Comparison of ENCODE assay signal across 30 cellular contexts in the genomic region with DNA sequence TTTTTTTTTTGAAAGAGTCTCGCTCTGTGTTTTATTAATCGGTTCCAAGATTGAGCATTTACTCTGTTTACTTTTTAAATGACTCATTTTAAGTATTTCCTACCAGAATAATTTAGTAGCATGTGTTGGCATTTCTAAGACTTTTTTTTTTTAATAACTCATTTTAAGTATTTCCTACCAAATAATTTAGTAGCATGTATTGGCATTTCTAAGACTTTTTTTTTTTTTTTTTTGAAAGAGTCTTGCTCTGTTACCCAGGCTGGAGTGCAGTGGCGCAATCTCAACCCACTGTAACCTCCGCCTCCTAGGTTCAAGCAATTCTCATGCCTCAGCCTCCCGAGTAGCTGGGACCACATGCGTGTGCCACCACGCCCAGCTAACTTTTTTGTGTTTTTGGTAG. TPM values are rescaled to one million over a fixed set of nuclear protein-coding genes. Genes with fewer than 3 reads are reported as not detected.
DNase-seq lines count a peak whose midpoint lies in the region; ATAC-seq, FAIRE-seq and TF ChIP-seq lines count a peak whose summit lies in the region.
"Had no signal": no experiment of that assay in that cellular context is flagged by ENCODE, and none has a peak within 500 bp of the region (broad histone marks: within the 10 kb centered on the region; RNA-seq: fewer than 3 reads in every experiment).

No MANE protein-coding gene starts in this region.

- TF ChIP-seq CTCF in PC-3 (conservative IDR thresholded peaks at IDR 0.05; ENCODE audit: low read depth, low read length) (no peak), fibroblast of mammary gland (conservative IDR thresholded peaks at IDR 0.05; ENCODE audit: control insufficient read depth, insufficient read depth, low read depth, low read length) (no peak), foreskin keratinocyte (conservative IDR thresholded peaks at IDR 0.05) (no peak)

- H3K79me2 ChIP-seq in PC-3 (ENCODE audit: low read length): no peaks in the 10 kb centered on the region

- no peak overlapping the region for H3K9ac ChIP-seq in PC-3 (ENCODE audit: low read length)

- DNase-seq in left ventricle myocardium superior (peak; percentile 12), cardiac septum (ENCODE audit: low spot score) (no peak), PC-3 (peak; percentile 39), fibroblast of mammary gland (ENCODE audit: low read depth) (peak; percentile 60), SHP77 (lab: John Stamatoyannopoulos, UW) (no peak), foreskin keratinocyte (no peak), small intestine (no peak), DMS79 (lab: John Stamatoyannopoulos, UW) (no peak)
- DNase-seq: activated CD4-positive, alpha-beta T cell treated with anti-CD3 and anti-CD28 coated beads for 4 hours; activated naive CD4-positive, alpha-beta T cell treated with anti-CD3 and anti-CD28 coated beads, Interleukin-2, amount 10 ng/mL, durations not matched to agents 7 days and 5 days; amniotic stem cell; brain microvascular endothelial cell; DMS 273 treated with DMSO at 0.1 percent for 48 hours; foreskin fibroblast; head of caudate nucleus; kidney glomerular epithelial cell; lower lobe of right lung; naive thymus-derived CD8-positive, alpha-beta T cell; NCI-H1092 treated with DMSO at 0.1 percent for 48 hours; NCI-H187 treated with DMSO at 0.1 percent for 48 hours; NCI-H510A treated with DMSO at 0.1 percent for 48 hours; stimulated activated CD4-positive, alpha-beta T cell treated with anti-CD3 and anti-CD28 coated beads, Interleukin-4, amount 100 ng/mL, for 1 hour; stomach; thyroid gland; WERI-Rb-1 had no signal

- H3K27me3 ChIP-seq in PC-3 (ENCODE audit: low read length) (no peaks in the 10 kb centered on the region), foreskin keratinocyte (no peaks in the 10 kb centered on the region), small intestine (ENCODE audit: control insufficient read depth in 2 of 2, insufficient read depth in 2 of 2, low read length in 2 of 2) (no peaks in the 10 kb centered on the region)
- H3K27me3 ChIP-seq: brain microvascular endothelial cell, stomach, thyroid gland had no signal

- H3K36me3 ChIP-seq in PC-3 (ENCODE audit: low read depth, low read length) (peaks cover 13% of the 10 kb centered on the region), small intestine (ENCODE audit: control insufficient read depth in 2 of 2, insufficient read depth in 2 of 2, low read length in 2 of 2) (peaks cover 3 to 8% of the 10 kb centered on the region in 2 donors)
- H3K36me3 ChIP-seq: brain microvascular endothelial cell, WERI-Rb-1 had no signal

- BruUV-seq in PC-3 (replicated peaks; lab: Mats Ljungman, UMichigan): no TSS peak

- H3K9me3 ChIP-seq in PC-3 (ENCODE audit: low read length): no peaks in the 10 kb centered on the region
- no peaks in the 10 kb centered on the region for H3K9me3 ChIP-seq in small intestine (ENCODE audit: control insufficient read depth, low read depth)
- H3K9me3 ChIP-seq: lower lobe of right lung, stomach, thyroid gland had no signal

- H3K27ac ChIP-seq in PC-3 (ENCODE audit: low read length) (no peak overlapping the region), foreskin keratinocyte (no peak overlapping the region), small intestine (ENCODE audit: low read depth in 1 of 2, low read length in 1 of 2) (no peak overlapping the region)
- H3K27ac ChIP-seq: 22Rv1, brain microvascular endothelial cell, lower lobe of right lung, RWPE1, stomach, thyroid gland, WERI-Rb-1 had no signal

- CTCF ChIA-PET in PC-3 (lab: Charles Lee): no interaction called here

- intact Hi-C loops in left ventricle myocardium superior (cut with micrococcal nuclease) (no loop called here), cardiac septum (cut with DNase I) (no loop called here), PC-3 (cut with micrococcal nuclease) (no loop called here)

- H3K4me2 ChIP-seq in PC-3 (ENCODE audit: low read length): peak overlapping the region; percentile 28; the same call in 1 of the 2 replicates

- no peaks in the 10 kb centered on the region for H4K20me1 ChIP-seq in PC-3 (ENCODE audit: low read length)

- no peak overlapping the region for H2AFZ ChIP-seq in PC-3 (ENCODE audit: low read length)

- ATAC-seq in left ventricle myocardium superior (no peak), PC-3 (peak; percentile 69), foreskin keratinocyte (no peak)
- ATAC-seq: activated T-helper 17 cell treated with anti-CD3 and anti-CD28 coated beads, Interleukin-2, amount 50 U/mL, for 72 hours; HCT116; naive thymus-derived CD8-positive, alpha-beta T cell; sciatic nerve had no signal

- H3K4me3 ChIP-seq in PC-3 (ENCODE audit: low read length): no peak overlapping the region
- H3K4me3 ChIP-seq in fibroblast of mammary gland (ENCODE audit: control insufficient read depth, low read depth, low read length): no peak overlapping the region
- H3K4me3 ChIP-seq in small intestine (ENCODE audit: low read depth in 1 of 2, low read length in 2 of 2): no peak overlapping the region
- H3K4me3 ChIP-seq: lower lobe of right lung, stomach, thyroid gland had no signal

- H3K4me1 ChIP-seq in PC-3 (ENCODE audit: insufficient read depth, low read length): peaks cover 23% of the 10 kb centered on the region
- H3K4me1 ChIP-seq in foreskin keratinocyte: no peaks in the 10 kb centered on the region
- no peaks in the 10 kb centered on the region for H3K4me1 ChIP-seq in small intestine (ENCODE audit: control insufficient read depth in 2 of 2, insufficient read depth in 1 of 2, low read depth in 1 of 2, low read length in 1 of 2)
- H3K4me1 ChIP-seq: lower lobe of right lung had no signal

- H3F3A ChIP-seq in PC-3 (ENCODE audit: low read length, unreplicated experiment): no peaks in the 10 kb centered on the region

- FAIRE-seq in small intestine (lab: Jason Lieb, UNC): no peak

- WGBS in small intestine, 3 donors: 77 to 93% (median 88%) methylated on average over 7 of the region's 7 CpGs

- no peaks in the 10 kb centered on the region for H3K9me2 ChIP-seq in PC-3 (replicated peaks; ENCODE audit: low read length)

- POLR2A ChIA-PET in PC-3 (lab: Charles Lee; ENCODE audit: unreplicated experiment): interaction anchor here (0.6 kb wide), 1 partner anchor 496 kb away, joined by 3 read pairs; no protein-coding TSS in a partner anchor

RNA-seq across cellular contexts. Expression of a gene that starts 13.1 kb away (rescaled TPM):
- total RNA-seq in left ventricle myocardium superior: 14.8 TPM
- 11.2 TPM for total RNA-seq in cardiac septum
- 2.7 and 3.9 TPM in 2 replicates for total RNA-seq in PC-3 (2014; rRNA removed)
- total RNA-seq in foreskin keratinocyte: 4.7 and 4.8 TPM in 2 replicates
- 1.4 and 1.7 TPM in 2 replicates for polyA plus RNA-seq in foreskin keratinocyte
- 1 to 10 TPM; 2.2 to 4.1 (median 3.5) TPM for polyA plus RNA-seq in small intestine

RNA-seq across cellular contexts. Expression of a gene that starts 13.4 kb away (rescaled TPM):
- total RNA-seq in left ventricle myocardium superior: 18.8 TPM
- 9.8 TPM for total RNA-seq in cardiac septum
- 1.8 and 2.0 TPM in 2 replicates for total RNA-seq in PC-3 (2014; rRNA removed)
- total RNA-seq in foreskin keratinocyte: 5.8 and 7.7 TPM in 2 replicates
- 3.4 and 3.6 TPM in 2 replicates for polyA plus RNA-seq in foreskin keratinocyte
- polyA plus RNA-seq in small intestine: 1 to 10 TPM; 1.6 to 4.7 (median 2.7) TPM

RNA-seq across cellular contexts. Expression of a gene that starts 38.5 kb away (rescaled TPM):
- total RNA-seq in left ventricle myocardium superior: 18.6 TPM
- 20.5 TPM for total RNA-seq in cardiac septum
- 7.1 and 7.9 TPM in 2 replicates for total RNA-seq in PC-3 (2014; rRNA removed)
- 34.0 and 38.2 TPM in 2 replicates for total RNA-seq in foreskin keratinocyte
- polyA plus RNA-seq in foreskin keratinocyte: 35.1 and 37.2 TPM in 2 replicates
- polyA plus RNA-seq in small intestine: 10 to 100 TPM; 32.0 to 94.4 (median 56.7) TPM

Comparison
In these comparisons a context has a peak if more than half of its experiments do, and no peak if none do; other contexts are left out.
1. DNase-seq: peak in left ventricle myocardium superior (single experiment), PC-3 (single experiment) and fibroblast of mammary gland (single experiment); none in cardiac septum (single experiment), SHP77 (0 of 2), foreskin keratinocyte (0 of 2), small intestine (single experiment) and DMS79 (single experiment).